8 cellular contexts compared by ENCODE assay signal in genomic region chr2:152336854-152337510, GRCh38. TPM values are rescaled to one million over a fixed set of nuclear protein-coding genes. Genes with fewer than 3 reads are reported as not detected.
A peak's percentile ranks its signal among the peaks of the same experiment; 100 is the strongest.
DNase-seq lines count a peak whose midpoint lies in the region; ATAC-seq and TF ChIP-seq lines count a peak whose summit lies in the region.

No MANE protein-coding gene starts in this region.

- no peak for TF ChIP-seq CTCF in liver (IDR thresholded peaks at IDR 0.05; ENCODE audit: low read depth, low read length, missing input control)

- no peak overlapping the region for H3K27ac Mint-ChIP-seq in central memory CD8-positive, alpha-beta T cell (ENCODE audit: low read depth)

- H3K36me3 Mint-ChIP-seq in central memory CD8-positive, alpha-beta T cell (ENCODE audit: insufficient read depth): no peaks in the 10 kb centered on the region

- H3K4me1 ChIP-seq in liver (ENCODE audit: control insufficient read depth in 4 of 4, insufficient read depth in 4 of 4, low read length in 3 of 4) (peaks cover 0 to 14% (median 7%) of the 10 kb centered on the region in 4 donors), thymus (ENCODE audit: control insufficient read depth, insufficient read depth, low read length) (no peaks in the 10 kb centered on the region)
- H3K4me1 ChIP-seq in effector memory CD4-positive, alpha-beta T cell (ENCODE audit: control insufficient read depth, insufficient read depth, low read length, poor library complexity, severe bottlenecking): peaks cover 4% of the 10 kb centered on the region

- H3K27me3 Mint-ChIP-seq in central memory CD8-positive, alpha-beta T cell: peaks cover 66% of the 10 kb centered on the region

- no peaks in the 10 kb centered on the region for H3K9me3 Mint-ChIP-seq in central memory CD8-positive, alpha-beta T cell

- TF ChIP-seq RAD21 in liver (IDR thresholded peaks at IDR 0.05): no peak

- H3K4me1 Mint-ChIP-seq in central memory CD8-positive, alpha-beta T cell: peaks cover 13% of the 10 kb centered on the region

- peak; percentile 36 for DNase-seq in D341Med (ENCODE audit: low spot score)
- DNase-seq in NCI-H1694 treated with DMSO at 0.1 percent for 48 hours (lab: John Stamatoyannopoulos, UW): peak; percentile 39
- no peak for DNase-seq in central memory CD8-positive, alpha-beta T cell (ENCODE audit: low spot score in 2 of 2)
- DNase-seq in mesenteric fat pad (ENCODE audit: low spot score): no peak
- no peak for DNase-seq in NK-92 treated with Interleukin-12 subunit alpha and Interleukin-12 subunit beta, amount 100 ng/mL, for 24 hours (lab: John Stamatoyannopoulos, UW)
- no peak for DNase-seq in effector memory CD4-positive, alpha-beta T cell

- H3K36me3 ChIP-seq in liver (ENCODE audit: control insufficient read depth in 4 of 4, insufficient read depth in 3 of 4, low read depth in 1 of 4, low read length in 3 of 4): no peaks in the 10 kb centered on the region
- H3K36me3 ChIP-seq in thymus (ENCODE audit: control insufficient read depth, insufficient read depth): no peaks in the 10 kb centered on the region
- H3K36me3 ChIP-seq in effector memory CD4-positive, alpha-beta T cell (ENCODE audit: control insufficient read depth, insufficient read depth, low read length): no peaks in the 10 kb centered on the region

- H3K9ac ChIP-seq in liver (ENCODE audit: low read depth in 1 of 2, low read length in 2 of 2): no peak overlapping the region

- H3K4me3 ChIP-seq in liver (ENCODE audit: low read depth in 1 of 3, low read length in 3 of 3): peak overlapping the region; percentile 26 to 84 (median 83)
- H3K4me3 ChIP-seq in thymus (ENCODE audit: low read length): no peak overlapping the region
- H3K4me3 ChIP-seq in effector memory CD4-positive, alpha-beta T cell (ENCODE audit: insufficient read depth, low read depth, low read length, poor library complexity, severe bottlenecking): no peak overlapping the region

- no peak for ATAC-seq in central memory CD8-positive, alpha-beta T cell (replicated peaks; ENCODE audit: extremely low read depth, poor library complexity, severe bottlenecking)

- H3K4me3 Mint-ChIP-seq in central memory CD8-positive, alpha-beta T cell: peak overlapping the region; percentile 73

- H3K9me3 ChIP-seq in liver (ENCODE audit: control insufficient read depth in 4 of 4, low read length in 3 of 4) (no peaks in the 10 kb centered on the region), thymus (ENCODE audit: control insufficient read depth) (no peaks in the 10 kb centered on the region)
- no peaks in the 10 kb centered on the region for H3K9me3 ChIP-seq in effector memory CD4-positive, alpha-beta T cell (ENCODE audit: control insufficient read depth, low read length)

- no peak overlapping the region for H3K27ac ChIP-seq in liver (ENCODE audit: low read depth in 1 of 2, low read length in 2 of 2)
- H3K27ac ChIP-seq in thymus (ENCODE audit: low read depth): peak overlapping the region; percentile 1
- no peak overlapping the region for H3K27ac ChIP-seq in effector memory CD4-positive, alpha-beta T cell (ENCODE audit: insufficient read depth, low read length, poor library complexity, severe bottlenecking)

- H3K27me3 ChIP-seq in liver (ENCODE audit: control insufficient read depth in 4 of 4, insufficient read depth in 4 of 4, low read length in 3 of 4) (no peaks in the 10 kb centered on the region), thymus (ENCODE audit: control insufficient read depth, insufficient read depth) (peaks cover 29% of the 10 kb centered on the region)
- peaks cover 17% of the 10 kb centered on the region for H3K27me3 ChIP-seq in effector memory CD4-positive, alpha-beta T cell (replicated peaks; ENCODE audit: control insufficient read depth, insufficient read depth, low read length, poor library complexity, severe bottlenecking)

- WGBS in liver: 51% methylated on average over 12 of the region's 12 CpGs
- 72% methylated on average over 12 of the region's 12 CpGs for WGBS in thymus

TF ChIP-seq in liver, 16 proteins besides CTCF, POLR2A, EP300 and RAD21:
- TF ChIP-seq FOXA2 (IDR thresholded peaks at IDR 0.05): no peak
- TF ChIP-seq FOXA1 (IDR thresholded peaks at IDR 0.05): no peak
- no peak for TF ChIP-seq HNF4A (conservative IDR thresholded peaks at IDR 0.05)
- no peak for TF ChIP-seq MAX (IDR thresholded peaks at IDR 0.05)
- no peak for TF ChIP-seq TAF1 (conservative IDR thresholded peaks at IDR 0.05)
- TF ChIP-seq REST (IDR thresholded peaks at IDR 0.05): no peak
- no peak for TF ChIP-seq ZBTB33 (IDR thresholded peaks at IDR 0.05)
- TF ChIP-seq SP1 (IDR thresholded peaks at IDR 0.05): no peak
TF ChIP-seq in liver: peak in this region for 0.

RNA-seq across cellular contexts. Expression of gene FMNL2, which starts 2.0 kb away (rescaled TPM):
- 1 to 10 TPM; 7.7 to 9.3 TPM for total RNA-seq in liver
- 1 to 10 TPM; 1.5 to 2.5 TPM for polyA plus RNA-seq in liver
- polyA plus RNA-seq in thymus: 61.3 TPM
- 57.6 TPM for total RNA-seq in mesenteric fat pad

Comparison
In these comparisons a context has a peak if more than half of its experiments do, and no peak if none do; other contexts are left out.
1. DNase-seq: peak in D341Med (single experiment) and NCI-H1694 treated with DMSO at 0.1 percent for 48 hours (single experiment); none in central memory CD8-positive, alpha-beta T cell (0 of 2), mesenteric fat pad (single experiment), NK-92 treated with Interleukin-12 subunit alpha and Interleukin-12 subunit beta, amount 100 ng/mL, for 24 hours (single experiment) and effector memory CD4-positive, alpha-beta T cell (0 of 3).
2. H3K4me3 ChIP-seq: peak in liver (3 of 3); none in thymus (single experiment) and effector memory CD4-positive, alpha-beta T cell (single experiment).